In the genomic region with DNA sequence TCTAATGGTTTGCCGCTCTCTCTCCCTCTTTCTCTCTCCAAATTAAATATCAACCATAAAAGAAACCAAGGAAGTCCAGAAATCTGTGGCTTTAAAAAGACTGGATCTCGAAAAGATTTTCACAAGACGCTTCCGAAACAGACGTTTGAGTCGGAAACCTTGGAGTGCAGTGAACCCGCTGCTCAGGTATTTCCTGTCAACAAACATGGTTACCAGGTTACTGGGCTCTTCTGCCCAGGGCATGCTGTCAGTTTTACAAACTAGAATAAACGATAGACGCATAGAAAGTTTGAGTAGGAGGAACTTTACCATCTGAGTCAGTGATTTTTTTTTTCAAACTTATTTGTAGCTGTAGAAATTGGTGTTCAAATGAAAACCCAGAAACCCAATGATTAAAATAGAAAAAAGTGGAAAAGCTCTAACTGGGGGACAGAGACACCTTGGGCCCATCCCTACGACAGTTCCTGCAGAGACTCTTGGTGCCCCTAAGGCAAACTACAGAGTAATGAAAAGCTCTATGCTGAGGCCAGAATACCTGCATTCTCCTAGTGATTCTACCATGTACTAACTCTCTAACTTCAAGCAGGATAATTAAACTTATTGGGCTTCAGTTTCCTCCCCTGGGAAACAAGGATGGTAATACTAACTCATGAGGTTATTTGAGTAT, we compare ENCODE assay signal across 11 cellular contexts.
DNase-seq lines count a peak whose midpoint lies in the region; ATAC-seq and TF ChIP-seq lines count a peak whose summit lies in the region.
"Had no signal": no experiment of that assay in that cellular context is flagged by ENCODE, and none has a peak within 500 bp of the region (broad histone marks: within the 10 kb centered on the region; RNA-seq: fewer than 3 reads in every experiment).

No MANE protein-coding gene starts in this region.

- intact Hi-C loops in PC-3 (cut with micrococcal nuclease) = no loop called here

- H3K4me1 ChIP-seq in PC-3 (ENCODE audit: insufficient read depth, low read length) = peaks cover 10% of the 10 kb centered on the region; the same call in 1 of the 2 replicates
- no peaks in the 10 kb centered on the region for H3K4me1 ChIP-seq in endocrine pancreas (ENCODE audit: control insufficient read depth, insufficient read depth, low read length)
- H3K4me1 ChIP-seq in muscle layer of duodenum (ENCODE audit: control insufficient read depth in 1 of 2, insufficient read depth in 2 of 2, low read length in 2 of 2) = no peaks in the 10 kb centered on the region

- H4K20me1 ChIP-seq in PC-3 (ENCODE audit: low read length) = no peaks in the 10 kb centered on the region

- CTCF ChIA-PET in PC-3 (lab: Charles Lee) = no interaction called here

- H3K36me3 ChIP-seq in PC-3 (ENCODE audit: low read depth, low read length) (no peaks in the 10 kb centered on the region), endocrine pancreas (ENCODE audit: control insufficient read depth, insufficient read depth, low read length) (no peaks in the 10 kb centered on the region), muscle layer of duodenum (ENCODE audit: control insufficient read depth in 1 of 2, insufficient read depth in 2 of 2, low read length in 2 of 2) (no peaks in the 10 kb centered on the region)

- H3K9ac ChIP-seq in PC-3 (ENCODE audit: low read length) = no peak overlapping the region
- no peak overlapping the region for H3K9ac ChIP-seq in endocrine pancreas (ENCODE audit: control insufficient read depth, insufficient read depth, low read length)

- peak; percentile 7 for DNase-seq in NCI-H2029 (lab: John Stamatoyannopoulos, UW)
- no peak for DNase-seq in NCI-H2029 treated with DMSO at 0.1 percent for 48 hours (lab: John Stamatoyannopoulos, UW)
- peak; percentile 70 for DNase-seq in PC-3
- no peak for DNase-seq in GM19238 (ENCODE audit: insufficient read length, low spot score)
- DNase-seq in Ammon's horn (ENCODE audit: low spot score) = no peak
- DNase-seq: glutamatergic neuron, NCI-H1930, RPMI8226 had no signal

- BruUV-seq in PC-3 (replicated peaks; lab: Mats Ljungman, UMichigan) = no TSS peak

- H3K4me3 ChIP-seq in PC-3 (ENCODE audit: low read length) (peak overlapping the region; percentile 58), endocrine pancreas (ENCODE audit: control insufficient read depth, insufficient read depth, low read length) (peak overlapping the region; percentile 52), muscle layer of duodenum (ENCODE audit: low read depth in 1 of 2, low read length in 2 of 2) (no peak overlapping the region)

- peak overlapping the region; percentile 33; the same call in 1 of the 2 replicates for H3K27ac ChIP-seq in PC-3 (ENCODE audit: low read length)
- peak overlapping the region; percentile 0 for H3K27ac ChIP-seq in muscle layer of duodenum (ENCODE audit: low read length)

- H2AFZ ChIP-seq in PC-3 (ENCODE audit: low read length) = peak overlapping the region; percentile 73

- H3K79me2 ChIP-seq in PC-3 (ENCODE audit: low read length) = no peaks in the 10 kb centered on the region

- no peaks in the 10 kb centered on the region for H3K9me2 ChIP-seq in PC-3 (replicated peaks; ENCODE audit: low read length)

- ATAC-seq in PC-3 = peak; percentile 86
- no peak for ATAC-seq in HG02623 (IDR thresholded peaks at IDR 0.05; ENCODE audit: unreplicated experiment)

- TF ChIP-seq CTCF in PC-3 (conservative IDR thresholded peaks at IDR 0.05; ENCODE audit: low read depth, low read length) = no peak

- POLR2A ChIA-PET in PC-3 (lab: Charles Lee; ENCODE audit: unreplicated experiment) = interaction anchor here (0.7 kb wide), 1 partner anchor 60 kb away, joined by 3 read pairs; no protein-coding TSS in a partner anchor

- H3K27me3 ChIP-seq in PC-3 (ENCODE audit: low read length) (no peaks in the 10 kb centered on the region), endocrine pancreas (ENCODE audit: control insufficient read depth, insufficient read depth, low read length) (no peaks in the 10 kb centered on the region), muscle layer of duodenum (ENCODE audit: low read depth, low read length) (no peaks in the 10 kb centered on the region)

- no peaks in the 10 kb centered on the region for H3F3A ChIP-seq in PC-3 (ENCODE audit: low read length, unreplicated experiment)

- no peaks in the 10 kb centered on the region for H3K9me3 ChIP-seq in PC-3 (ENCODE audit: low read length)
- H3K9me3 ChIP-seq in endocrine pancreas (ENCODE audit: control insufficient read depth, low read length) = no peaks in the 10 kb centered on the region
- no peaks in the 10 kb centered on the region for H3K9me3 ChIP-seq in muscle layer of duodenum (ENCODE audit: control insufficient read depth in 1 of 2, low read length in 2 of 2)

- peak overlapping the region; percentile 71 for H3K4me2 ChIP-seq in PC-3 (ENCODE audit: low read length)

Comparison
In these comparisons a context has a peak if more than half of its experiments do, and no peak if none do; other contexts are left out.
1. DNase-seq: peak in NCI-H2029 (single experiment) and PC-3 (single experiment); none in NCI-H2029 treated with DMSO at 0.1 percent for 48 hours (single experiment), GM19238 (single experiment) and Ammon's horn (single experiment).
2. H3K4me3 ChIP-seq: peak in PC-3 (single experiment) and endocrine pancreas (single experiment); none in muscle layer of duodenum (0 of 2).